Comparison of ENCODE assay signal across 1 cellular context in the genomic region with DNA sequence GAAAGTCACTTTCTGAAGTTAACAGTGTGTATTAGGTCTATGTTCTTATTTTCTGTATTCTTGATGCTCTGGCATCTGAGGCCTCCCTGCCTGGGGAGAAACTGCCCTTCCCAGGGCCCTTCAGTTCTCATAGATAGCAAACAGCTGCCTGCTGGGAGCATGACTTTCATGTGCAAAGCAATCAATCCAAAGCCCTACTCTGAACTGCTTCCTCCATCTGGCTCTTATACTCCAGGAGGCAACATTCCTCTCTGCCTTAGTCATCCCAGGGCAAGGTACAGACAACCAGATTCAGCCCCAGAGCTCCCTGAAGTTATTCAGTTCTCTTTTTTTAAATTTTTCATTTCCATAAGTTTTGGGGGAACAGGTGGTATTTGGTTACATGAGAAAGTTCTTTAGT.
TF ChIP-seq lines count a peak whose summit lies in the region.

No MANE protein-coding gene starts in this region.

TF ChIP-seq in HepG2, 621 proteins besides CTCF, POLR2A, EP300 and RAD21 (continued from another document):
- TF ChIP-seq, protein P1, sequence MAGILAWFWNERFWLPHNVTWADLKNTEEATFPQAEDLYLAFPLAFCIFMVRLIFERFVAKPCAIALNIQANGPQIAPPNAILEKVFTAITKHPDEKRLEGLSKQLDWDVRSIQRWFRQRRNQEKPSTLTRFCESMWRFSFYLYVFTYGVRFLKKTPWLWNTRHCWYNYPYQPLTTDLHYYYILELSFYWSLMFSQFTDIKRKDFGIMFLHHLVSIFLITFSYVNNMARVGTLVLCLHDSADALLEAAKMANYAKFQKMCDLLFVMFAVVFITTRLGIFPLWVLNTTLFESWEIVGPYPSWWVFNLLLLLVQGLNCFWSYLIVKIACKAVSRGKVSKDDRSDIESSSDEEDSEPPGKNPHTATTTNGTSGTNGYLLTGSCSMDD (CRISPR knock-in tag; IDR thresholded peaks at IDR 0.05), result no peak
- peak; percentile 99 for TF ChIP-seq ZNF563 (CRISPR knock-in tag; IDR thresholded peaks at IDR 0.05)
- TF ChIP-seq TRIM24 (CRISPR knock-in tag; IDR thresholded peaks at IDR 0.05), result no peak
- peak; percentile 48; the same call in 1 of the 2 replicates for TF ChIP-seq FOSL1 (CRISPR knock-in tag; IDR thresholded peaks at IDR 0.05; ENCODE audit: borderline replicate concordance)
- TF ChIP-seq, protein P2, sequence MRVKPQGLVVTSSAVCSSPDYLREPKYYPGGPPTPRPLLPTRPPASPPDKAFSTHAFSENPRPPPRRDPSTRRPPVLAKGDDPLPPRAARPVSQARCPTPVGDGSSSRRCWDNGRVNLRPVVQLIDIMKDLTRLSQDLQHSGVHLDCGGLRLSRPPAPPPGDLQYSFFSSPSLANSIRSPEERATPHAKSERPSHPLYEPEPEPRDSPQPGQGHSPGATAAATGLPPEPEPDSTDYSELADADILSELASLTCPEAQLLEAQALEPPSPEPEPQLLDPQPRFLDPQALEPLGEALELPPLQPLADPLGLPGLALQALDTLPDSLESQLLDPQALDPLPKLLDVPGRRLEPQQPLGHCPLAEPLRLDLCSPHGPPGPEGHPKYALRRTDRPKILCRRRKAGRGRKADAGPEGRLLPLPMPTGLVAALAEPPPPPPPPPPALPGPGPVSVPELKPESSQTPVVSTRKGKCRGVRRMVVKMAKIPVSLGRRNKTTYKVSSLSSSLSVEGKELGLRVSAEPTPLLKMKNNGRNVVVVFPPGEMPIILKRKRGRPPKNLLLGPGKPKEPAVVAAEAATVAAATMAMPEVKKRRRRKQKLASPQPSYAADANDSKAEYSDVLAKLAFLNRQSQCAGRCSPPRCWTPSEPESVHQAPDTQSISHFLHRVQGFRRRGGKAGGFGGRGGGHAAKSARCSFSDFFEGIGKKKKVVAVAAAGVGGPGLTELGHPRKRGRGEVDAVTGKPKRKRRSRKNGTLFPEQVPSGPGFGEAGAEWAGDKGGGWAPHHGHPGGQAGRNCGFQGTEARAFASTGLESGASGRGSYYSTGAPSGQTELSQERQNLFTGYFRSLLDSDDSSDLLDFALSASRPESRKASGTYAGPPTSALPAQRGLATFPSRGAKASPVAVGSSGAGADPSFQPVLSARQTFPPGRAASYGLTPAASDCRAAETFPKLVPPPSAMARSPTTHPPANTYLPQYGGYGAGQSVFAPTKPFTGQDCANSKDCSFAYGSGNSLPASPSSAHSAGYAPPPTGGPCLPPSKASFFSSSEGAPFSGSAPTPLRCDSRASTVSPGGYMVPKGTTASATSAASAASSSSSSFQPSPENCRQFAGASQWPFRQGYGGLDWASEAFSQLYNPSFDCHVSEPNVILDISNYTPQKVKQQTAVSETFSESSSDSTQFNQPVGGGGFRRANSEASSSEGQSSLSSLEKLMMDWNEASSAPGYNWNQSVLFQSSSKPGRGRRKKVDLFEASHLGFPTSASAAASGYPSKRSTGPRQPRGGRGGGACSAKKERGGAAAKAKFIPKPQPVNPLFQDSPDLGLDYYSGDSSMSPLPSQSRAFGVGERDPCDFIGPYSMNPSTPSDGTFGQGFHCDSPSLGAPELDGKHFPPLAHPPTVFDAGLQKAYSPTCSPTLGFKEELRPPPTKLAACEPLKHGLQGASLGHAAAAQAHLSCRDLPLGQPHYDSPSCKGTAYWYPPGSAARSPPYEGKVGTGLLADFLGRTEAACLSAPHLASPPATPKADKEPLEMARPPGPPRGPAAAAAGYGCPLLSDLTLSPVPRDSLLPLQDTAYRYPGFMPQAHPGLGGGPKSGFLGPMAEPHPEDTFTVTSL (CRISPR knock-in tag; IDR thresholded peaks at IDR 0.05; ENCODE audit: borderline replicate concordance), result peak; percentile 26; the same call in 1 of the 2 replicates
- TF ChIP-seq HMG20A (CRISPR knock-in tag; IDR thresholded peaks at IDR 0.05; ENCODE audit: borderline replicate concordance), result peak; percentile 11; the same call in 1 of the 2 replicates
- no peak; the same call in 1 of the 2 replicates for TF ChIP-seq SAP130 (CRISPR knock-in tag; IDR thresholded peaks at IDR 0.05; ENCODE audit: low read depth)
- peak; percentile 20; the same call in 1 of the 2 replicates for TF ChIP-seq ELF3 (CRISPR knock-in tag; IDR thresholded peaks at IDR 0.05)
- TF ChIP-seq ZSCAN22 (CRISPR knock-in tag; IDR thresholded peaks at IDR 0.05), result peak; percentile 92
- no peak for TF ChIP-seq TCF12 (IDR thresholded peaks at IDR 0.05)
- TF ChIP-seq TCF12 (CRISPR knock-in tag; IDR thresholded peaks at IDR 0.05), result no peak
- TF ChIP-seq, protein P3, sequence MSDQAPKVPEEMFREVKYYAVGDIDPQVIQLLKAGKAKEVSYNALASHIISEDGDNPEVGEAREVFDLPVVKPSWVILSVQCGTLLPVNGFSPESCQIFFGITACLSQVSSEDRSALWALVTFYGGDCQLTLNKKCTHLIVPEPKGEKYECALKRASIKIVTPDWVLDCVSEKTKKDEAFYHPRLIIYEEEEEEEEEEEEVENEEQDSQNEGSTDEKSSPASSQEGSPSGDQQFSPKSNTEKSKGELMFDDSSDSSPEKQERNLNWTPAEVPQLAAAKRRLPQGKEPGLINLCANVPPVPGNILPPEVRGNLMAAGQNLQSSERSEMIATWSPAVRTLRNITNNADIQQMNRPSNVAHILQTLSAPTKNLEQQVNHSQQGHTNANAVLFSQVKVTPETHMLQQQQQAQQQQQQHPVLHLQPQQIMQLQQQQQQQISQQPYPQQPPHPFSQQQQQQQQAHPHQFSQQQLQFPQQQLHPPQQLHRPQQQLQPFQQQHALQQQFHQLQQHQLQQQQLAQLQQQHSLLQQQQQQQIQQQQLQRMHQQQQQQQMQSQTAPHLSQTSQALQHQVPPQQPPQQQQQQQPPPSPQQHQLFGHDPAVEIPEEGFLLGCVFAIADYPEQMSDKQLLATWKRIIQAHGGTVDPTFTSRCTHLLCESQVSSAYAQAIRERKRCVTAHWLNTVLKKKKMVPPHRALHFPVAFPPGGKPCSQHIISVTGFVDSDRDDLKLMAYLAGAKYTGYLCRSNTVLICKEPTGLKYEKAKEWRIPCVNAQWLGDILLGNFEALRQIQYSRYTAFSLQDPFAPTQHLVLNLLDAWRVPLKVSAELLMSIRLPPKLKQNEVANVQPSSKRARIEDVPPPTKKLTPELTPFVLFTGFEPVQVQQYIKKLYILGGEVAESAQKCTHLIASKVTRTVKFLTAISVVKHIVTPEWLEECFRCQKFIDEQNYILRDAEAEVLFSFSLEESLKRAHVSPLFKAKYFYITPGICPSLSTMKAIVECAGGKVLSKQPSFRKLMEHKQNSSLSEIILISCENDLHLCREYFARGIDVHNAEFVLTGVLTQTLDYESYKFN (CRISPR knock-in tag; conservative IDR thresholded peaks at IDR 0.05), result 0 out of 2 replicates have a peak, but pooled peaks have one; percentile 19
- no peak for TF ChIP-seq ZNF33B (CRISPR knock-in tag; IDR thresholded peaks at IDR 0.05)
- no peak for TF ChIP-seq TBX3 (IDR thresholded peaks at IDR 0.05; ENCODE audit: borderline replicate concordance)
- TF ChIP-seq TEAD3 (CRISPR knock-in tag; optimal IDR thresholded peaks at IDR 0.05; ENCODE audit: borderline replicate concordance), result peak; percentile 86
- TF ChIP-seq, protein P4, sequence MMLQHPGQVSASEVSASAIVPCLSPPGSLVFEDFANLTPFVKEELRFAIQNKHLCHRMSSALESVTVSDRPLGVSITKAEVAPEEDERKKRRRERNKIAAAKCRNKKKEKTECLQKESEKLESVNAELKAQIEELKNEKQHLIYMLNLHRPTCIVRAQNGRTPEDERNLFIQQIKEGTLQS (CRISPR knock-in tag; IDR thresholded peaks at IDR 0.05), result peak; percentile 57; the same call in 1 of the 2 replicates
- TF ChIP-seq ZNF12 (CRISPR knock-in tag; IDR thresholded peaks at IDR 0.05), result peak; percentile 69; the same call in 1 of the 2 replicates
- no peak for TF ChIP-seq ZFP90 (CRISPR knock-in tag; IDR thresholded peaks at IDR 0.05; ENCODE audit: borderline replicate concordance)
- TF ChIP-seq SALL2 (CRISPR knock-in tag; IDR thresholded peaks at IDR 0.05), result no peak
- TF ChIP-seq GATAD2A (CRISPR knock-in tag; IDR thresholded peaks at IDR 0.05), result peak; percentile 20; the same call in 1 of the 2 replicates
- TF ChIP-seq, protein P5, sequence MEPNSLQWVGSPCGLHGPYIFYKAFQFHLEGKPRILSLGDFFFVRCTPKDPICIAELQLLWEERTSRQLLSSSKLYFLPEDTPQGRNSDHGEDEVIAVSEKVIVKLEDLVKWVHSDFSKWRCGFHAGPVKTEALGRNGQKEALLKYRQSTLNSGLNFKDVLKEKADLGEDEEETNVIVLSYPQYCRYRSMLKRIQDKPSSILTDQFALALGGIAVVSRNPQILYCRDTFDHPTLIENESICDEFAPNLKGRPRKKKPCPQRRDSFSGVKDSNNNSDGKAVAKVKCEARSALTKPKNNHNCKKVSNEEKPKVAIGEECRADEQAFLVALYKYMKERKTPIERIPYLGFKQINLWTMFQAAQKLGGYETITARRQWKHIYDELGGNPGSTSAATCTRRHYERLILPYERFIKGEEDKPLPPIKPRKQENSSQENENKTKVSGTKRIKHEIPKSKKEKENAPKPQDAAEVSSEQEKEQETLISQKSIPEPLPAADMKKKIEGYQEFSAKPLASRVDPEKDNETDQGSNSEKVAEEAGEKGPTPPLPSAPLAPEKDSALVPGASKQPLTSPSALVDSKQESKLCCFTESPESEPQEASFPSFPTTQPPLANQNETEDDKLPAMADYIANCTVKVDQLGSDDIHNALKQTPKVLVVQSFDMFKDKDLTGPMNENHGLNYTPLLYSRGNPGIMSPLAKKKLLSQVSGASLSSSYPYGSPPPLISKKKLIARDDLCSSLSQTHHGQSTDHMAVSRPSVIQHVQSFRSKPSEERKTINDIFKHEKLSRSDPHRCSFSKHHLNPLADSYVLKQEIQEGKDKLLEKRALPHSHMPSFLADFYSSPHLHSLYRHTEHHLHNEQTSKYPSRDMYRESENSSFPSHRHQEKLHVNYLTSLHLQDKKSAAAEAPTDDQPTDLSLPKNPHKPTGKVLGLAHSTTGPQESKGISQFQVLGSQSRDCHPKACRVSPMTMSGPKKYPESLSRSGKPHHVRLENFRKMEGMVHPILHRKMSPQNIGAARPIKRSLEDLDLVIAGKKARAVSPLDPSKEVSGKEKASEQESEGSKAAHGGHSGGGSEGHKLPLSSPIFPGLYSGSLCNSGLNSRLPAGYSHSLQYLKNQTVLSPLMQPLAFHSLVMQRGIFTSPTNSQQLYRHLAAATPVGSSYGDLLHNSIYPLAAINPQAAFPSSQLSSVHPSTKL (CRISPR knock-in tag; IDR thresholded peaks at IDR 0.05), result peak; percentile 36; the same call in 1 of the 2 replicates
- peak; percentile 91 for TF ChIP-seq FOSL2 (CRISPR knock-in tag; IDR thresholded peaks at IDR 0.05)
- TF ChIP-seq IKZF1 (IDR thresholded peaks at IDR 0.05), result no peak
